15 cellular contexts compared by ENCODE assay signal in the genomic region with DNA sequence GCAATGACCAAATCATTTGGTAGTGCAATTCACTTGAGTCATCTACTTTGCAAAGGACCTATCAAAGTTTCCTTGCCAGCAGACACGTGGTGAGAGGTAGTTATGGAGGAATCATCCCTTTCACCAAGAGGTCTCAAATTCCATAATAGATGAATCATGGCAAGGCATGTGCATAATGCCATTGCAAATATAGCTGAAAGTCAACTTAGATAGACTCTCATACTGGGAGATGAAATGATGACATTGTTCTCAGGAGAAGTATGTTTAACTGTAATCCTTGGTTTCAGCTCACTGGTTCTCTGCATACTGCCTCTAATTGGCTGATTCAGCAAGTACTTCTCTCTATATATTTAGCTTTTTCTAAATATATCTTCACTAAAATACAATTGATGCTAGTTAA. TPM values are rescaled to one million over a fixed set of nuclear protein-coding genes. Genes with fewer than 3 reads are reported as not detected.
DNase-seq lines count a peak whose midpoint lies in the region; ATAC-seq and TF ChIP-seq lines count a peak whose summit lies in the region.
"Had no signal": no experiment of that assay in that cellular context is flagged by ENCODE, and none has a peak within 500 bp of the region (broad histone marks: within the 10 kb centered on the region; RNA-seq: fewer than 3 reads in every experiment).

No MANE protein-coding gene starts in this region.

- intact Hi-C loops in gastrocnemius medialis (cut with DNase I; ENCODE audit: low total_unique reads): no loop called here

- POLR2A ChIA-PET in RWPE1 (lab: Yijun Ruan, JAX; ENCODE audit: low non-redundant PET): no interaction called here

- TF ChIP-seq POLR2A in gastrocnemius medialis (IDR thresholded peaks at IDR 0.05): no peak

- ATAC-seq in gastrocnemius medialis: no peak
- ATAC-seq in HG02884 (IDR thresholded peaks at IDR 0.05; ENCODE audit: unreplicated experiment): no peak
- no peak for ATAC-seq in activated T-cell treated with anti-CD3 and anti-CD28 coated beads, Interleukin-2, amount 50 U/mL, for 72 hours (replicated peaks in 1 of 2)
- ATAC-seq in HG02798 (IDR thresholded peaks at IDR 0.05; ENCODE audit: poor library complexity, unreplicated experiment): no peak
- ATAC-seq: left lung had no signal

- no peak for TF ChIP-seq CTCF in RWPE1 (conservative IDR thresholded peaks at IDR 0.05; ENCODE audit: low read depth)
- no peak for TF ChIP-seq CTCF in fibroblast of lung (conservative IDR thresholded peaks at IDR 0.05 in 1 of 2, IDR thresholded peaks at IDR 0.05 in 1 of 2; ENCODE audit: low read depth in 1 of 2, low read length in 2 of 2)
- no peak for TF ChIP-seq CTCF in gastrocnemius medialis (IDR thresholded peaks at IDR 0.05 in 4 of 5, conservative IDR thresholded peaks at IDR 0.05 in 1 of 5)

- H3K4me1 Mint-ChIP-seq in activated T-cell treated with anti-CD3 and anti-CD28 coated beads, Interleukin-2, amount 50 U/mL, for 72 hours (ENCODE audit: low read depth): no peaks in the 10 kb centered on the region

- H3K4me1 ChIP-seq in fibroblast of lung (ENCODE audit: control insufficient read depth, extremely low read depth, insufficient read depth, low read length) (no peaks in the 10 kb centered on the region), gastrocnemius medialis (no peaks in the 10 kb centered on the region)
- H3K4me1 ChIP-seq: adrenal gland; BLaER1 treated with 17β-estradiol and CSF1 and Interleukin-3, amounts not matched to agents 10 nM and 100 nM; left lung had no signal

- H3K36me3 ChIP-seq in fibroblast of lung (ENCODE audit: control insufficient read depth, insufficient read depth, low read length) (no peaks in the 10 kb centered on the region), gastrocnemius medialis (no peaks in the 10 kb centered on the region)
- H3K36me3 ChIP-seq: adrenal gland; BLaER1 treated with 17β-estradiol and CSF1 and Interleukin-3, amounts not matched to agents 10 nM and 100 nM; left lung had no signal

- H3K27ac ChIP-seq in RWPE1 (no peak overlapping the region), fibroblast of lung (ENCODE audit: insufficient read depth, low read length) (no peak overlapping the region), gastrocnemius medialis (no peak overlapping the region)
- H3K27ac ChIP-seq: adrenal gland; BLaER1 treated with 17β-estradiol and CSF1 and Interleukin-3, amounts not matched to agents 10 nM and 100 nM; left lung had no signal

- H4K20me1 ChIP-seq in fibroblast of lung (ENCODE audit: control insufficient read depth, extremely low read depth, insufficient read depth, low read length): no peaks in the 10 kb centered on the region
- H4K20me1 ChIP-seq: BLaER1 treated with 17β-estradiol and CSF1 and Interleukin-3, amounts not matched to agents 10 nM and 100 nM had no signal

- no peaks in the 10 kb centered on the region for H3K27me3 Mint-ChIP-seq in activated T-cell treated with anti-CD3 and anti-CD28 coated beads, Interleukin-2, amount 50 U/mL, for 72 hours (ENCODE audit: low read depth)

- CTCF ChIA-PET in RWPE1 (lab: Yijun Ruan, JAX): no interaction called here

- no peak overlapping the region for H3K4me2 ChIP-seq in fibroblast of lung (ENCODE audit: extremely low read depth, insufficient read depth, low read length)
- H3K4me2 ChIP-seq: BLaER1 treated with 17β-estradiol and CSF1 and Interleukin-3, amounts not matched to agents 10 nM and 100 nM had no signal

- no peaks in the 10 kb centered on the region for H3K79me2 ChIP-seq in fibroblast of lung (ENCODE audit: control insufficient read depth, insufficient read depth, low read length)

- H3K9ac ChIP-seq in fibroblast of lung (ENCODE audit: insufficient read depth, low read length): no peak overlapping the region
- H3K9ac ChIP-seq: BLaER1 treated with 17β-estradiol and CSF1 and Interleukin-3, amounts not matched to agents 10 nM and 100 nM had no signal

- no peak overlapping the region for H3K27ac Mint-ChIP-seq in activated T-cell treated with anti-CD3 and anti-CD28 coated beads, Interleukin-2, amount 50 U/mL, for 72 hours

- H3K27me3 ChIP-seq in fibroblast of lung (ENCODE audit: control insufficient read depth, insufficient read depth, low read length): no peaks in the 10 kb centered on the region
- no peaks in the 10 kb centered on the region for H3K27me3 ChIP-seq in gastrocnemius medialis
- H3K27me3 ChIP-seq: adrenal gland; BLaER1 treated with 17β-estradiol and CSF1 and Interleukin-3, amounts not matched to agents 10 nM and 100 nM; left lung had no signal

- no peak overlapping the region for H2AFZ ChIP-seq in fibroblast of lung (ENCODE audit: low read length)

- no peaks in the 10 kb centered on the region for H3K9me3 ChIP-seq in fibroblast of lung (ENCODE audit: control insufficient read depth, insufficient read depth, low read depth, low read length)
- no peaks in the 10 kb centered on the region for H3K9me3 ChIP-seq in gastrocnemius medialis
- H3K9me3 ChIP-seq: adrenal gland; BLaER1 treated with 17β-estradiol and CSF1 and Interleukin-3, amounts not matched to agents 10 nM and 100 nM; left lung had no signal

- peaks cover 0 to 1% of the 10 kb centered on the region in 2 donors for H3K9me3 Mint-ChIP-seq in activated T-cell treated with anti-CD3 and anti-CD28 coated beads, Interleukin-2, amount 50 U/mL, for 72 hours

- in situ Hi-C loops in gastrocnemius medialis (cut with MboI; ENCODE audit: low sequenced_read_pairs in 4 of 4): no loop called here

- DNase-seq in A172 (ENCODE audit: low spot score) (peak; percentile 92), H4 (ENCODE audit: low spot score) (peak; percentile 45), RWPE1 (ENCODE audit: low spot score) (peak; percentile 50), fibroblast of lung (ENCODE audit: low read depth in 2 of 2) (peak; percentile 55 to 91), gastrocnemius medialis (no peak)
- no peak for DNase-seq in activated T-cell treated with anti-CD3 and anti-CD28 coated beads, Interleukin-2, amount 50 U/mL, for 72 hours
- DNase-seq: adrenal gland; erythroblast; KG1; left lung; NCI-H510A treated with DMSO at 0.1 percent for 48 hours; stimulated activated CD4-positive, alpha-beta T cell treated with anti-CD3 and anti-CD28 coated beads, Interleukin-4, amount 100 ng/mL, for 4 hours had no signal

- H3K4me3 Mint-ChIP-seq in activated T-cell treated with anti-CD3 and anti-CD28 coated beads, Interleukin-2, amount 50 U/mL, for 72 hours: no peak overlapping the region

- no peaks in the 10 kb centered on the region for H3K36me3 Mint-ChIP-seq in activated T-cell treated with anti-CD3 and anti-CD28 coated beads, Interleukin-2, amount 50 U/mL, for 72 hours (ENCODE audit: insufficient read depth in 2 of 2)

- no peak overlapping the region for H3K4me3 ChIP-seq in fibroblast of lung (replicated peaks in 1 of 4; ENCODE audit: control extremely low read depth in 1 of 4, insufficient read depth in 1 of 4, low read depth in 3 of 4, low read length in 4 of 4)
- no peak overlapping the region for H3K4me3 ChIP-seq in gastrocnemius medialis
- H3K4me3 ChIP-seq: adrenal gland; BLaER1 treated with 17β-estradiol and CSF1 and Interleukin-3, amounts not matched to agents 10 nM and 100 nM; left lung had no signal

RNA-seq across cellular contexts. Expression of gene CALCRL, which starts 57.2 kb away (rescaled TPM):
- total RNA-seq in A172 (2014; rRNA removed; shearing (Covaris generic)): 0.05 and 2.3 TPM in 2 replicates
- 0.62 and 1.3 TPM in 2 replicates for total RNA-seq in H4 (2014; rRNA removed; shearing (Covaris generic))
- total RNA-seq in fibroblast of lung (2.6 and 2.8 TPM in 2 replicates), gastrocnemius medialis (10 to 100 TPM in 2 of 4 donors, 1 to 10 TPM in 2; 7.9 to 15.7 (median 11.6) TPM)
- polyA plus RNA-seq in fibroblast of lung: 1.1 and 2.8 TPM in 2 replicates
- polyA plus RNA-seq in fibroblast of lung (2012): 0.69 and 1.2 TPM in 2 replicates
- 3.7 TPM in 1 of 2 replicates, not detected in the other for polyA minus RNA-seq in fibroblast of lung (ENCODE audit: low replicate concordance)
- 1 to 10 TPM; 2.1 to 3.0 TPM for total RNA-seq in activated T-cell treated with anti-CD3 and anti-CD28 coated beads, Interleukin-2, amount 50 U/mL, for 72 hours

Comparison
In these comparisons a context has a peak if more than half of its experiments do, and no peak if none do; other contexts are left out.
1. DNase-seq: peak in A172 (single experiment), H4 (single experiment), RWPE1 (single experiment) and fibroblast of lung (2 of 2); none in gastrocnemius medialis (0 of 2) and activated T-cell treated with anti-CD3 and anti-CD28 coated beads, Interleukin-2, amount 50 U/mL, for 72 hours (0 of 2).